In genomic region chr1:202348509-202349262, GRCh38 we compare ENCODE assay signal across 8 cellular contexts. TPM values are rescaled to one million over a fixed set of nuclear protein-coding genes. Genes with fewer than 3 reads are reported as not detected.
A peak's percentile ranks its signal among the peaks of the same experiment; 100 is the strongest.
DNase-seq lines count a peak whose midpoint lies in the region; ATAC-seq and TF ChIP-seq lines count a peak whose summit lies in the region.

TSS of gene PPP1R12B (plus strand) at chr1:202348699. CDS start at chr1:202348852, 153 bp downstream.

- H3K4me1 ChIP-seq in RWPE2 (ENCODE audit: insufficient read depth, poor library complexity, severe bottlenecking), result peaks cover 7% of the 10 kb centered on the region

- H3K4me3 Mint-ChIP-seq in activated T-helper 2 cell treated with anti-CD3 and anti-CD28 coated beads, Interferon-gamma antibody, Interleukin-2, Interleukin-4, amounts not matched to agents 10 μg/mL and 5 μg/mL and 100 μg/mL, durations not matched to agents 14 hours and 24 hours and 36 hours (ENCODE audit: low read depth), result peak within 1 kb of the TSS; percentile 98
- peak within 1 kb of the TSS; percentile 94 for H3K4me3 Mint-ChIP-seq in natural killer cell treated with Interleukin-12 subunit alpha and Interleukin-12 subunit beta and Interleukin-15 and Interleukin-18, amount 100 ng/mL, for 72 hours

- no peak for TF ChIP-seq CTCF in RWPE2 (IDR thresholded peaks at IDR 0.05; ENCODE audit: poor library complexity, severe bottlenecking)

- H3K27ac ChIP-seq in RWPE2 (ENCODE audit: poor library complexity, severe bottlenecking), result peak within 1 kb of the TSS; percentile 32

- DNase-seq in EH (ENCODE audit: low read depth), result peak; percentile 100
- DNase-seq in H4 (ENCODE audit: low spot score), result peak; percentile 99
- DNase-seq in LoVo (ENCODE audit: low spot score), result peak; percentile 99
- peak; percentile 97 for DNase-seq in RWPE2 (ENCODE audit: low spot score)
- DNase-seq in activated T-helper 2 cell treated with anti-CD3 and anti-CD28 coated beads, Interferon-gamma antibody, Interleukin-2, Interleukin-4, amounts not matched to agents 10 μg/mL and 5 μg/mL and 100 μg/mL, durations not matched to agents 14 hours and 24 hours and 36 hours (ENCODE audit: low spot score), result peak; percentile 95
- DNase-seq in fibroblast of peridontal ligament (ENCODE audit: extremely low read depth), result peak; percentile 99
- DNase-seq in natural killer cell treated with Interleukin-12 subunit alpha and Interleukin-12 subunit beta and Interleukin-15 and Interleukin-18, amount 100 ng/mL, for 72 hours (ENCODE audit: low spot score), result peak; percentile 98
- peak; percentile 94 for DNase-seq in stimulated activated naive CD8-positive, alpha-beta T cell treated with anti-CD3 and anti-CD28 coated beads, Interleukin-15, Interleukin-2, amounts not matched to agents 100 U/mL and 50 U/mL, for 24 hours

- H3K27me3 Mint-ChIP-seq in activated T-helper 2 cell treated with anti-CD3 and anti-CD28 coated beads, Interferon-gamma antibody, Interleukin-2, Interleukin-4, amounts not matched to agents 10 μg/mL and 5 μg/mL and 100 μg/mL, durations not matched to agents 14 hours and 24 hours and 36 hours (ENCODE audit: low read depth), result no peaks in the 10 kb centered on the region
- no peaks in the 10 kb centered on the region for H3K27me3 Mint-ChIP-seq in natural killer cell treated with Interleukin-12 subunit alpha and Interleukin-12 subunit beta and Interleukin-15 and Interleukin-18, amount 100 ng/mL, for 72 hours

- H3K4me1 Mint-ChIP-seq in activated T-helper 2 cell treated with anti-CD3 and anti-CD28 coated beads, Interferon-gamma antibody, Interleukin-2, Interleukin-4, amounts not matched to agents 10 μg/mL and 5 μg/mL and 100 μg/mL, durations not matched to agents 14 hours and 24 hours and 36 hours (ENCODE audit: low read depth), result peaks cover 24% of the 10 kb centered on the region
- H3K4me1 Mint-ChIP-seq in natural killer cell treated with Interleukin-12 subunit alpha and Interleukin-12 subunit beta and Interleukin-15 and Interleukin-18, amount 100 ng/mL, for 72 hours (ENCODE audit: low read depth in 2 of 2), result peaks cover 29 to 36% of the 10 kb centered on the region in 2 donors

- H3K36me3 ChIP-seq in RWPE2 (ENCODE audit: low read depth), result no peaks in the 10 kb centered on the region

- no peaks in the 10 kb centered on the region for H3K9me3 ChIP-seq in RWPE2 (ENCODE audit: severe bottlenecking)

- H3K36me3 Mint-ChIP-seq in activated T-helper 2 cell treated with anti-CD3 and anti-CD28 coated beads, Interferon-gamma antibody, Interleukin-2, Interleukin-4, amounts not matched to agents 10 μg/mL and 5 μg/mL and 100 μg/mL, durations not matched to agents 14 hours and 24 hours and 36 hours (ENCODE audit: low read depth), result no peaks in the 10 kb centered on the region
- H3K36me3 Mint-ChIP-seq in natural killer cell treated with Interleukin-12 subunit alpha and Interleukin-12 subunit beta and Interleukin-15 and Interleukin-18, amount 100 ng/mL, for 72 hours, result no peaks in the 10 kb centered on the region

- no peaks in the 10 kb centered on the region for H3K9me3 Mint-ChIP-seq in activated T-helper 2 cell treated with anti-CD3 and anti-CD28 coated beads, Interferon-gamma antibody, Interleukin-2, Interleukin-4, amounts not matched to agents 10 μg/mL and 5 μg/mL and 100 μg/mL, durations not matched to agents 14 hours and 24 hours and 36 hours
- H3K9me3 Mint-ChIP-seq in natural killer cell treated with Interleukin-12 subunit alpha and Interleukin-12 subunit beta and Interleukin-15 and Interleukin-18, amount 100 ng/mL, for 72 hours, result no peaks in the 10 kb centered on the region

- peak within 1 kb of the TSS; percentile 94 for H3K27ac Mint-ChIP-seq in activated T-helper 2 cell treated with anti-CD3 and anti-CD28 coated beads, Interferon-gamma antibody, Interleukin-2, Interleukin-4, amounts not matched to agents 10 μg/mL and 5 μg/mL and 100 μg/mL, durations not matched to agents 14 hours and 24 hours and 36 hours
- H3K27ac Mint-ChIP-seq in natural killer cell treated with Interleukin-12 subunit alpha and Interleukin-12 subunit beta and Interleukin-15 and Interleukin-18, amount 100 ng/mL, for 72 hours, result peak within 1 kb of the TSS; percentile 85 to 94

- ATAC-seq in RWPE2 (ENCODE audit: low read depth), result peak; percentile 97
- ATAC-seq in natural killer cell treated with Interleukin-12 subunit alpha and Interleukin-12 subunit beta and Interleukin-15 and Interleukin-18, amount 100 ng/mL, for 72 hours, result peak; percentile 100
- peak; percentile 99 for ATAC-seq in stimulated activated naive CD8-positive, alpha-beta T cell treated with anti-CD3 and anti-CD28 coated beads, Interleukin-15, Interleukin-2, amounts not matched to agents 100 U/mL and 50 U/mL, for 24 hours

- peak within 1 kb of the TSS; percentile 66 for H3K4me3 ChIP-seq in RWPE2 (ENCODE audit: severe bottlenecking)

- H3K27me3 ChIP-seq in RWPE2 (ENCODE audit: insufficient read depth, poor library complexity, severe bottlenecking), result no peaks in the 10 kb centered on the region

- intact Hi-C loops in activated T-helper 2 cell treated with anti-CD3 and anti-CD28 coated beads, Interferon-gamma antibody, Interleukin-2, Interleukin-4, amounts not matched to agents 10 μg/mL and 5 μg/mL and 100 μg/mL, durations not matched to agents 14 hours and 24 hours and 36 hours (cut with micrococcal nuclease), result loop anchor here (2.0 to 10.0 kb wide), 4 partner anchors 32 to 536 kb away; partner anchors contain the start of genes KDM5B and RABIF

RNA-seq across cellular contexts. Expression of gene PPP1R12B, which starts in this region (rescaled TPM):
- 4.7 and 5.7 TPM in 2 replicates for total RNA-seq in H4 (2014; rRNA removed; shearing (Covaris generic))
- total RNA-seq in activated T-helper 2 cell treated with anti-CD3 and anti-CD28 coated beads, Interferon-gamma antibody, Interleukin-2, Interleukin-4, amounts not matched to agents 10 μg/mL and 5 μg/mL and 100 μg/mL, durations not matched to agents 14 hours and 24 hours and 36 hours, result 13.5 and 15.4 TPM in 2 replicates
- total RNA-seq in natural killer cell treated with Interleukin-12 subunit alpha and Interleukin-12 subunit beta and Interleukin-15 and Interleukin-18, amount 100 ng/mL, for 72 hours, result 10 to 100 TPM; 27.1 to 51.8 TPM

Comparison
In these comparisons a context has a peak if more than half of its experiments do, and no peak if none do; other contexts are left out.
1. Peak in every context shown above with its lines: DNase-seq, ATAC-seq, H3K4me3 ChIP-seq and H3K27ac ChIP-seq.